In genomic region chrX:66149519-66149918, GRCh38 we compare ENCODE assay signal across 9 cellular contexts. TPM values are rescaled to one million over a fixed set of nuclear protein-coding genes. Genes with fewer than 3 reads are reported as not detected.
"Had no signal": no experiment of that assay in that cellular context is flagged by ENCODE, and none has a peak within 500 bp of the region (broad histone marks: within the 10 kb centered on the region; RNA-seq: fewer than 3 reads in every experiment).

No MANE protein-coding gene starts in this region.

- H3K4me3 Mint-ChIP-seq: GM23338, H9, HFFc6, IgD-negative memory B cell had no signal

- H3K4me3 ChIP-seq: GM23338 had no signal

- ATAC-seq: GM23338 had no signal

- DNase-seq: H9, HCEC 1CT, HFFc6, KG1 had no signal

- H3K9me3 Mint-ChIP-seq: GM23338, IgD-negative memory B cell had no signal

- FAIRE-seq: H1, H54 had no signal

- H3K27ac ChIP-seq: HL-60 had no signal

- H2AFZ ChIP-seq: GM23338 had no signal

- H3K4me2 ChIP-seq: GM23338 had no signal

- H3K4me1 Mint-ChIP-seq: GM23338, H9 had no signal

- H3K27ac Mint-ChIP-seq: GM23338, H9, HFFc6, IgD-negative memory B cell had no signal

RNA-seq across cellular contexts. Expression of gene HEPH, which starts 14.5 kb away (rescaled TPM):
- total RNA-seq: HFFc6 had no signal
- polyA plus RNA-seq: IgD-negative memory B cell had no signal
